ENCODE assay signal across 21 cellular contexts in genomic region chr2:113838744-113839444, GRCh38.
"Had no signal": no experiment of that assay in that cellular context is flagged by ENCODE, and none has a peak within 500 bp of the region (broad histone marks: within the 10 kb centered on the region; RNA-seq: fewer than 3 reads in every experiment).

No MANE protein-coding gene starts in this region.

- H3K9me3 ChIP-seq: MG63, SJSA1 had no signal

- H3K27ac ChIP-seq: SJSA1, SK-N-MC had no signal

- DNase-seq: Karpas-422, KG1, MG63, NCI-H1092, NCI-H1105 treated with DMSO at 0.1 percent for 48 hours, NCI-H1417 treated with DMSO at 0.1 percent for 48 hours, NCI-H146, NCI-H1694 treated with DMSO at 0.1 percent for 48 hours, NCI-H1930, NCI-H2081, NCI-H2107, NCI-H2227 treated with DMSO at 0.1 percent for 48 hours, NCI-H524, NCI-H526 treated with DMSO at 0.1 percent for 48 hours, NCI-H774, Right ventricle myocardium superior, RPMI8226, SIG-M5 had no signal

- H3K27me3 ChIP-seq: MG63, SJSA1 had no signal

- H3K36me3 ChIP-seq: MG63, SJSA1 had no signal

- H3K4me3 ChIP-seq: MG63, SJSA1, SK-N-MC had no signal

- H3K4me1 ChIP-seq: SJSA1 had no signal

- FAIRE-seq: RCC 7860 had no signal
